ENCODE assay signal across 8 cellular contexts in genomic region chr12:27333311-27334009, GRCh38. TPM values are rescaled to one million over a fixed set of nuclear protein-coding genes. Genes with fewer than 3 reads are reported as not detected.
DNase-seq lines count a peak whose midpoint lies in the region; ATAC-seq and TF ChIP-seq lines count a peak whose summit lies in the region.

No MANE protein-coding gene starts in this region.

- no peak for TF ChIP-seq EP300 in suprapubic skin (IDR thresholded peaks at IDR 0.05)

- 7% methylated on average over 16 of the region's 54 CpGs for WGBS in suprapubic skin

- no peak overlapping the region for H3K9ac ChIP-seq in endocrine pancreas (ENCODE audit: control insufficient read depth, insufficient read depth, low read length)
- H3K9ac ChIP-seq in muscle layer of colon (ENCODE audit: low read length): peak overlapping the region; percentile 28

- H3K27ac ChIP-seq in muscle layer of colon (ENCODE audit: low read depth, low read length): no peak overlapping the region
- H3K27ac ChIP-seq in suprapubic skin: peak overlapping the region; percentile 27

- no peak for TF ChIP-seq POLR2A in suprapubic skin (IDR thresholded peaks at IDR 0.05)

- H3K36me3 ChIP-seq in endocrine pancreas (ENCODE audit: control insufficient read depth, insufficient read depth, low read length): no peaks in the 10 kb centered on the region
- H3K36me3 ChIP-seq in muscle layer of colon (ENCODE audit: insufficient read depth, low read length): no peaks in the 10 kb centered on the region
- no peaks in the 10 kb centered on the region for H3K36me3 ChIP-seq in suprapubic skin

- peak; percentile 53 for DNase-seq in GM13977 (ENCODE audit: low spot score)
- DNase-seq in NCI-H146 treated with DMSO at 0.1 percent for 48 hours (lab: John Stamatoyannopoulos, UW; ENCODE audit: unreplicated experiment): peak; percentile 23
- peak; percentile 14 to 21 for DNase-seq in activated CD4-positive, alpha-beta T cell treated with anti-CD3 and anti-CD28 coated beads, Interleukin-2, amount 50 U/mL, for 4 hours
- peak in 1 of 2 donors; percentile 69 for DNase-seq in suprapubic skin (ENCODE audit: low spot score in 2 of 2)
- no peak for DNase-seq in DMS79 (lab: John Stamatoyannopoulos, UW)

- TF ChIP-seq CTCF in GM13977 (IDR thresholded peaks at IDR 0.05; ENCODE audit: extremely low read depth, insufficient read depth, missing control alignments) (no peak), suprapubic skin (IDR thresholded peaks at IDR 0.05) (no peak)

- H3K4me3 ChIP-seq in endocrine pancreas (ENCODE audit: control insufficient read depth, insufficient read depth, low read length) (peak overlapping the region; percentile 79), muscle layer of colon (ENCODE audit: low read depth in 1 of 2, low read length in 2 of 2) (peak overlapping the region; percentile 74 to 86), suprapubic skin (peak overlapping the region; percentile 84)

- H3K27me3 ChIP-seq in endocrine pancreas (ENCODE audit: control insufficient read depth, insufficient read depth, low read length): peaks cover 3% of the 10 kb centered on the region
- H3K27me3 ChIP-seq in muscle layer of colon (ENCODE audit: control insufficient read depth in 1 of 2, insufficient read depth in 2 of 2, low read length in 2 of 2): no peaks in the 10 kb centered on the region
- H3K27me3 ChIP-seq in suprapubic skin: no peaks in the 10 kb centered on the region

- H3K9me3 ChIP-seq in endocrine pancreas (ENCODE audit: control insufficient read depth, low read length) (no peaks in the 10 kb centered on the region), muscle layer of colon (ENCODE audit: low read length) (no peaks in the 10 kb centered on the region), suprapubic skin (no peaks in the 10 kb centered on the region)

- ATAC-seq in HG02642 (IDR thresholded peaks at IDR 0.05; ENCODE audit: poor library complexity, unreplicated experiment): peak; percentile 35

- H3K4me1 ChIP-seq in endocrine pancreas (ENCODE audit: control insufficient read depth, insufficient read depth, low read length) (peaks cover 6% of the 10 kb centered on the region), muscle layer of colon (ENCODE audit: insufficient read depth, low read length) (peaks cover 18% of the 10 kb centered on the region), suprapubic skin (peaks cover 26% of the 10 kb centered on the region)

- in situ Hi-C loops in GM13977 (cut with MboI; ENCODE audit: low pct_unique_long_range_greater_than_20kb, low sequenced_read_pairs, unreplicated experiment): no loop called here

RNA-seq across cellular contexts. Expression of gene BMAL2, which starts 0.8 kb away (rescaled TPM):
- 10 to 100 TPM in 2 of 4 donors, 1 to 10 TPM in 2; 7.6 to 16.6 (median 10.5) TPM for total RNA-seq in suprapubic skin
